Comparison of ENCODE assay signal across 19 cellular contexts in the genomic region with DNA sequence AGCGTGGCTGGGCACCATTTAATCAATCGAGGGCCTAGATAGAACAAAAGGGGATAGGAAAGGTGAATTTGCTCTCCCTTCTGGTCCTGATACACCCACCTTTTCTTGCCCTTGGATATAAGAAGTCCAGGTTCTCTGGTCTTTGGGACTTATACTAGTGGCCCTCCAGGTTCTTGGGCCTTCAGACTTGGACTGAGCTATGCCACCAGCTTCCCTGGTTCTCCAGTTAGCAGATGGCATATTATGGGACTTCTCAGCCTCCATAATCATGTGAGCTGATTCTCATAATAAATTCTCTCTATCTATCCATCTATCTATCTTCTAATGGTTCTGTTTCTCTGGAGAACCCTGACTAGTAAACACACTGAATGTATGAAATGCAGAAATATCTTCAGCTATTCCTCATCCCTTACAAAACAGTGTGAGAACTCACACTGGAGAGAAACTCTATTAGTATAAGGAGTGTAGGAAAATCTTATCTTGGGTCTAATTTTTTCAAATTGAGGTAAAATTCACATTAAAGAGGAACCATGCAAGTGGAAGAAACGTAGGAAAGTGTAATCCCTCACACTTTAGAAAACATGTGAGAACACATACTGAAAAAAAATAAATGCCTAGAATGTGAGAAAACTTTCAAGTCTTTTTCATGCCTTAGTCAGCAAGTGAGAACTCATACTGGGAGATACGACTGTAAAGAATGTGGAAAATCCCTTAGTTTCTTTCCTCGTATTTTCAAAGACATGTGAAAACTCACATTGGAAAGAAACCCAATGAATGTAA. TPM values are rescaled to one million over a fixed set of nuclear protein-coding genes. Genes with fewer than 3 reads are reported as not detected.
DNase-seq lines count a peak whose midpoint lies in the region; FAIRE-seq and TF ChIP-seq lines count a peak whose summit lies in the region.
"Had no signal": no experiment of that assay in that cellular context is flagged by ENCODE, and none has a peak within 500 bp of the region (broad histone marks: within the 10 kb centered on the region; RNA-seq: fewer than 3 reads in every experiment).

No MANE protein-coding gene starts in this region.

- no peak overlapping the region for H4K8ac ChIP-seq in H1 (ENCODE audit: extremely low read depth, insufficient read depth, low read length)

- no peak overlapping the region for H3K23ac ChIP-seq in H1 (ENCODE audit: insufficient read length)

- H2BK20ac ChIP-seq in H1 (ENCODE audit: low read length): no peak overlapping the region

- H2BK15ac ChIP-seq in H1 (ENCODE audit: low read length): no peak overlapping the region

- no peaks in the 10 kb centered on the region for H3K4me1 Mint-ChIP-seq in neural progenitor cell
- H3K4me1 Mint-ChIP-seq: activated naive CD4-positive, alpha-beta T cell treated with anti-CD3 and anti-CD28 coated beads, Interleukin-2, amount 50 U/mL, for 24 hours; central memory CD8-positive, alpha-beta T cell; naive B cell had no signal

- H2AK5ac ChIP-seq in H1 (ENCODE audit: low read depth, low read length): no peak overlapping the region

- peaks cover 8% of the 10 kb centered on the region for H3K36me3 Mint-ChIP-seq in neural progenitor cell

- TF ChIP-seq EP300 in H1 (IDR thresholded peaks at IDR 0.05; ENCODE audit: borderline replicate concordance in 1 of 2, low read depth in 2 of 2, low read length in 2 of 2): no peak

- no peak for TF ChIP-seq RAD21 in H1 (IDR thresholded peaks at IDR 0.05 in 1 of 2, conservative IDR thresholded peaks at IDR 0.05 in 1 of 2; ENCODE audit: low read depth in 2 of 2, low read length in 2 of 2)

- no peak overlapping the region for H2BK12ac ChIP-seq in H1 (ENCODE audit: low read depth, low read length)

- no peak overlapping the region for H3K4ac ChIP-seq in H1 (replicated peaks; ENCODE audit: insufficient read length, low read depth, low read length)

- no peak overlapping the region for H3K4me2 ChIP-seq in H1 (ENCODE audit: insufficient read depth in 1 of 2, low read depth in 2 of 2, low read length in 2 of 2)
- no peak overlapping the region for H3K4me2 ChIP-seq in neural progenitor cell

- peaks cover 3% of the 10 kb centered on the region for H3K27me3 Mint-ChIP-seq in neural progenitor cell (ENCODE audit: insufficient read depth, low read depth)
- H3K27me3 Mint-ChIP-seq: activated naive CD4-positive, alpha-beta T cell treated with anti-CD3 and anti-CD28 coated beads, Interleukin-2, amount 50 U/mL, for 24 hours; central memory CD8-positive, alpha-beta T cell; naive B cell; progenitor cell of endocrine pancreas had no signal

- no peak for FAIRE-seq in H1 (lab: Jason Lieb, UNC)

- H3K79me1 ChIP-seq in H1 (ENCODE audit: low read depth, low read length): no peaks in the 10 kb centered on the region

- H3K18ac ChIP-seq in H1 (ENCODE audit: extremely low read depth, low read length): no peak overlapping the region

- H3K27me3 ChIP-seq in H1 (replicated peaks in 1 of 4; ENCODE audit: control insufficient read depth in 3 of 4, extremely low read depth in 1 of 4, insufficient read depth in 3 of 4, low read length in 3 of 4) (no peaks in the 10 kb centered on the region), neural progenitor cell (no peaks in the 10 kb centered on the region)

- no peak overlapping the region for H3K27ac Mint-ChIP-seq in neural progenitor cell
- H3K27ac Mint-ChIP-seq: activated naive CD4-positive, alpha-beta T cell treated with anti-CD3 and anti-CD28 coated beads, Interleukin-2, amount 50 U/mL, for 24 hours; naive B cell; progenitor cell of endocrine pancreas had no signal

- H3K79me2 ChIP-seq in H1 (ENCODE audit: control insufficient read depth in 1 of 2, insufficient read depth in 2 of 2, low read length in 2 of 2) (no peaks in the 10 kb centered on the region), neural progenitor cell (ENCODE audit: low read depth) (no peaks in the 10 kb centered on the region)

- no peak overlapping the region for H3K56ac ChIP-seq in H1 (replicated peaks; ENCODE audit: insufficient read length, low read depth, low read length)

- DNase-seq in NCI-H1105 treated with DMSO at 0.1 percent for 48 hours (lab: John Stamatoyannopoulos, UW) (peak; percentile 0), NCI-H1105 (lab: John Stamatoyannopoulos, UW) (no peak), NAMALWA (ENCODE audit: low spot score) (peak; percentile 31), H1 (ENCODE audit: low read depth in 1 of 2, low spot score in 2 of 2) (no peak), neural progenitor cell (ENCODE audit: low spot score) (peak; percentile 11), substantia nigra (lab: John Stamatoyannopoulos, UW) (no peak), putamen (ENCODE audit: low spot score) (no peak), COR-L47 (lab: John Stamatoyannopoulos, UW) (no peak)
- DNase-seq: activated CD4-positive, alpha-beta T cell treated with anti-CD3 and anti-CD28 coated beads for 4 hours; hippocampal formation; naive B cell; NCI-H2029 treated with DMSO at 0.1 percent for 48 hours; NK-92 treated with Interleukin-12 subunit alpha and Interleukin-12 subunit beta, amount 100 ng/mL, for 24 hours; SHP77 treated with DMSO at 0.1 percent for 48 hours; T-helper 9 cell had no signal

- H3K4me1 ChIP-seq in H1 (replicated peaks in 1 of 4; ENCODE audit: control insufficient read depth in 3 of 4, insufficient read depth in 4 of 4, low read length in 3 of 4) (no peaks in the 10 kb centered on the region), neural progenitor cell (no peaks in the 10 kb centered on the region)

- H2BK120ac ChIP-seq in H1 (replicated peaks; ENCODE audit: low read depth, low read length): no peak overlapping the region

- H3K14ac ChIP-seq in H1 (ENCODE audit: insufficient read length): no peak overlapping the region

- H3K9me3 Mint-ChIP-seq in neural progenitor cell: peaks cover 80% of the 10 kb centered on the region

- H3K9me3 ChIP-seq in H1 (ENCODE audit: insufficient read depth in 2 of 2, low read depth in 1 of 2, low read length in 1 of 2) (peaks cover 64 to 74% of the 10 kb centered on the region in 2 experiments), neural progenitor cell (ENCODE audit: low read depth) (peaks cover 56% of the 10 kb centered on the region)

- POLR2A ChIA-PET in H1 (lab: Charles Lee; ENCODE audit: partially characterized antibody): no interaction called here

- H3K27ac ChIP-seq in H1 (ENCODE audit: low read depth, low read length) (no peak overlapping the region), neural progenitor cell (no peak overlapping the region), substantia nigra (ENCODE audit: low read depth, low read length, poor library complexity, severe bottlenecking) (no peak overlapping the region)

- H3K23me2 ChIP-seq in H1 (ENCODE audit: low read depth, low read length): no peaks in the 10 kb centered on the region

- H4K20me1 ChIP-seq in H1 (replicated peaks in 1 of 2; ENCODE audit: control insufficient read depth in 1 of 2, insufficient read depth in 2 of 2, low read length in 2 of 2): no peaks in the 10 kb centered on the region
- no peaks in the 10 kb centered on the region for H4K20me1 ChIP-seq in neural progenitor cell (ENCODE audit: low read depth)

- TF ChIP-seq POLR2A in H1 (IDR thresholded peaks at IDR 0.05; ENCODE audit: control extremely low read depth in 1 of 2, low read depth in 2 of 2, low read length in 2 of 2): no peak

- CTCF ChIA-PET in H1 (lab: Charles Lee; ENCODE audit: partially characterized antibody): interaction anchor here (0.7 to 2.5 kb wide), 5 partner anchors 15 to 152 kb away, joined by 3 to 8 read pairs (median 3); partner anchors contain the start of genes PCDHB15 and PCDHGA10

- H4K91ac ChIP-seq in H1 (replicated peaks; ENCODE audit: insufficient read length, low read length): no peak overlapping the region

- H3F3A ChIP-seq in neural progenitor cell (ENCODE audit: low read depth): no peaks in the 10 kb centered on the region

- no peak overlapping the region for H2BK5ac ChIP-seq in H1 (ENCODE audit: low read depth, low read length)

- H3K9ac ChIP-seq in H1 (replicated peaks in 1 of 4; ENCODE audit: extremely low read depth in 1 of 4, low read depth in 3 of 4, low read length in 3 of 4) (no peak overlapping the region), neural progenitor cell (no peak overlapping the region)

- no peaks in the 10 kb centered on the region; a peak in 2 of 8 replicates for H3K36me3 ChIP-seq in H1 (ENCODE audit: control insufficient read depth in 2 of 4, insufficient read depth in 4 of 4, low read length in 3 of 4)
- no peaks in the 10 kb centered on the region for H3K36me3 ChIP-seq in neural progenitor cell

- H2AFZ ChIP-seq in H1 (ENCODE audit: low read length) (no peak overlapping the region), neural progenitor cell (replicated peaks) (no peak overlapping the region)

- H4K5ac ChIP-seq in H1 (ENCODE audit: insufficient read length, low read depth, low read length): no peak overlapping the region

- WGBS in H1 (ENCODE audit: extremely low coverage in 1 of 2, insufficient coverage in 1 of 2, insufficient read length in 1 of 2, insufficient replicate concordance in 2 of 2, low coverage in 1 of 2, low lambda C conversion rate in 2 of 2, missing lambda C conversion rate in 1 of 2), 2 experiments: 68% methylated on average over 5 of the region's 5 CpGs; no CpG with 5 or more reads in 1 of the 2 experiments

- TF ChIP-seq CTCF in H1 (IDR thresholded peaks at IDR 0.05; ENCODE audit: control extremely low read depth in 1 of 3, insufficient read depth in 1 of 3, low read depth in 1 of 3, low read length in 3 of 3): no peak
- TF ChIP-seq CTCF in neural progenitor cell (IDR thresholded peaks at IDR 0.05): no peak

- H3K4me3 ChIP-seq in H1 (ENCODE audit: extremely low read depth in 1 of 4, insufficient read depth in 2 of 4, low read depth in 3 of 4, low read length in 4 of 4) (no peak overlapping the region), neural progenitor cell (no peak overlapping the region)

- no peak overlapping the region for H3K4me3 Mint-ChIP-seq in neural progenitor cell
- H3K4me3 Mint-ChIP-seq: activated naive CD4-positive, alpha-beta T cell treated with anti-CD3 and anti-CD28 coated beads, Interleukin-2, amount 50 U/mL, for 24 hours; central memory CD8-positive, alpha-beta T cell; naive B cell had no signal

RNA-seq across cellular contexts. Expression of gene PCDHB15, which starts 15.5 kb away (rescaled TPM):
- total RNA-seq in H1 (2021; fragmentation: NEBNext Ultra II Directional; extraction: Animal tissue kit (Norgen Biotek cat#: 25700)): 3.9 and 4.0 TPM in 2 replicates
- polyA plus RNA-seq in H1 (2011; rRNA removed): 2.8 and 4.9 TPM in 2 replicates
- polyA plus RNA-seq in H1 (2011; cell fraction: cytosol; rRNA removed): 4.9 TPM
- polyA plus RNA-seq in H1 (2011; cell fraction: nucleus; rRNA removed): 7.4 TPM
- 2.6 to 4.8 TPM (median 4.2 TPM) in 4 replicates for polyA plus RNA-seq in H1 (2012, experiment 1 of 2)
- 1.5 TPM for polyA plus RNA-seq in H1 (2012, experiment 2 of 2)
- 5.3 TPM for polyA plus RNA-seq in H1 (2013, experiment 1 of 2)
- 4.5 TPM for polyA plus RNA-seq in H1 (2013, experiment 2 of 2)
- polyA minus RNA-seq in H1 (2011; rRNA and poly(A)+ RNA removed): 3.1 and 4.1 TPM in 2 replicates
- polyA minus RNA-seq in H1 (2011; cell fraction: cytosol; rRNA and poly(A)+ RNA removed): 8.1 TPM
- 12.6 TPM for polyA minus RNA-seq in H1 (2011; cell fraction: nucleus; rRNA and poly(A)+ RNA removed)
- 7.8 and 9.4 TPM in 2 replicates for total RNA-seq in neural progenitor cell (ENCODE audit: low replicate concordance)

RNA-seq across cellular contexts. Expression of gene PCDHB14, which starts 37.5 kb away (rescaled TPM):
- total RNA-seq in H1 (2021; fragmentation: NEBNext Ultra II Directional; extraction: Animal tissue kit (Norgen Biotek cat#: 25700)): 2.7 and 2.9 TPM in 2 replicates
- 2.5 and 2.7 TPM in 2 replicates for polyA plus RNA-seq in H1 (2011; rRNA removed)
- polyA plus RNA-seq in H1 (2011; cell fraction: cytosol; rRNA removed): 2.3 TPM
- 5.0 TPM for polyA plus RNA-seq in H1 (2011; cell fraction: nucleus; rRNA removed)
- polyA plus RNA-seq in H1 (2012, experiment 1 of 2): 1.5 to 2.1 TPM (median 1.6 TPM) in 4 replicates
- polyA plus RNA-seq in H1 (2012, experiment 2 of 2): 0.45 TPM
- 3.7 TPM for polyA plus RNA-seq in H1 (2013, experiment 1 of 2)
- 3.6 TPM for polyA plus RNA-seq in H1 (2013, experiment 2 of 2)
- polyA minus RNA-seq in H1 (2011; rRNA and poly(A)+ RNA removed): 1.3 and 1.4 TPM in 2 replicates
- polyA minus RNA-seq in H1 (2011; cell fraction: cytosol; rRNA and poly(A)+ RNA removed): 1.7 TPM
- 5.8 TPM for polyA minus RNA-seq in H1 (2011; cell fraction: nucleus; rRNA and poly(A)+ RNA removed)
- 7.2 and 7.4 TPM in 2 replicates for total RNA-seq in neural progenitor cell (ENCODE audit: low replicate concordance)

RNA-seq across cellular contexts. Expression of gene SLC25A2, which starts 43.2 kb away (rescaled TPM):
- total RNA-seq in H1 (2021; fragmentation: NEBNext Ultra II Directional; extraction: Animal tissue kit (Norgen Biotek cat#: 25700)): not detected in 2 replicates
- polyA plus RNA-seq in H1 (2011; rRNA removed): 0.05 TPM in 1 of 2 replicates, not detected in the other
- not detected for polyA plus RNA-seq in H1 (2011; cell fraction: cytosol; rRNA removed)
- 0.30 TPM for polyA plus RNA-seq in H1 (2011; cell fraction: nucleus; rRNA removed)
- not detected in 4 replicates for polyA plus RNA-seq in H1 (2012, experiment 1 of 2)
- not detected for polyA plus RNA-seq in H1 (2012, experiment 2 of 2)
- polyA plus RNA-seq in H1 (2013, experiment 1 of 2): not detected
- polyA plus RNA-seq in H1 (2013, experiment 2 of 2): not detected
- polyA minus RNA-seq in H1 (2011; rRNA and poly(A)+ RNA removed): 0.28 TPM in 1 of 2 replicates, not detected in the other
- not detected for polyA minus RNA-seq in H1 (2011; cell fraction: cytosol; rRNA and poly(A)+ RNA removed)
- polyA minus RNA-seq in H1 (2011; cell fraction: nucleus; rRNA and poly(A)+ RNA removed): not detected
- total RNA-seq in neural progenitor cell (ENCODE audit: low replicate concordance): 0.22 and 0.96 TPM in 2 replicates
- total RNA-seq: epithelial cell of proximal tubule had no signal

RNA-seq across cellular contexts. Expression of gene PCDHB13, which starts 46.9 kb away (rescaled TPM):
- total RNA-seq in H1 (2021; fragmentation: NEBNext Ultra II Directional; extraction: Animal tissue kit (Norgen Biotek cat#: 25700)): 1.1 and 1.4 TPM in 2 replicates
- polyA plus RNA-seq in H1 (2011; rRNA removed): 1.1 and 1.5 TPM in 2 replicates
- 1.4 TPM for polyA plus RNA-seq in H1 (2011; cell fraction: cytosol; rRNA removed)
- polyA plus RNA-seq in H1 (2011; cell fraction: nucleus; rRNA removed): 2.8 TPM
- 0.78 to 1.1 TPM (median 0.99 TPM) in 4 replicates for polyA plus RNA-seq in H1 (2012, experiment 1 of 2)
- 0.13 TPM for polyA plus RNA-seq in H1 (2012, experiment 2 of 2)
- 1.9 TPM for polyA plus RNA-seq in H1 (2013, experiment 1 of 2)
- 1.6 TPM for polyA plus RNA-seq in H1 (2013, experiment 2 of 2)
- polyA minus RNA-seq in H1 (2011; rRNA and poly(A)+ RNA removed): 2.5 and 2.7 TPM in 2 replicates
- polyA minus RNA-seq in H1 (2011; cell fraction: cytosol; rRNA and poly(A)+ RNA removed): 1.3 TPM
- 8.3 TPM for polyA minus RNA-seq in H1 (2011; cell fraction: nucleus; rRNA and poly(A)+ RNA removed)
- total RNA-seq in neural progenitor cell (ENCODE audit: low replicate concordance): 2.4 and 3.0 TPM in 2 replicates

RNA-seq across cellular contexts. Expression of gene PCDHB12, which starts 52.1 kb away (rescaled TPM):
- 2.0 and 3.0 TPM in 2 replicates for total RNA-seq in H1 (2021; fragmentation: NEBNext Ultra II Directional; extraction: Animal tissue kit (Norgen Biotek cat#: 25700))
- 1.1 and 1.9 TPM in 2 replicates for polyA plus RNA-seq in H1 (2011; rRNA removed)
- 1.2 TPM for polyA plus RNA-seq in H1 (2011; cell fraction: cytosol; rRNA removed)
- polyA plus RNA-seq in H1 (2011; cell fraction: nucleus; rRNA removed): 2.7 TPM
- polyA plus RNA-seq in H1 (2012, experiment 1 of 2): 0.52 to 0.68 TPM (median 0.55 TPM) in 4 replicates
- polyA plus RNA-seq in H1 (2012, experiment 2 of 2): 0.13 TPM
- 1.3 TPM for polyA plus RNA-seq in H1 (2013, experiment 1 of 2)
- 0.96 TPM for polyA plus RNA-seq in H1 (2013, experiment 2 of 2)
- polyA minus RNA-seq in H1 (2011; rRNA and poly(A)+ RNA removed): 1.2 and 1.4 TPM in 2 replicates
- polyA minus RNA-seq in H1 (2011; cell fraction: cytosol; rRNA and poly(A)+ RNA removed): 1.9 TPM
- polyA minus RNA-seq in H1 (2011; cell fraction: nucleus; rRNA and poly(A)+ RNA removed): 7.4 TPM
- 3.0 and 3.8 TPM in 2 replicates for total RNA-seq in neural progenitor cell (ENCODE audit: low replicate concordance)
- total RNA-seq: epithelial cell of proximal tubule had no signal

Comparison
In these comparisons a context has a peak if more than half of its experiments do, and no peak if none do; other contexts are left out.
1. DNase-seq: peak in NCI-H1105 treated with DMSO at 0.1 percent for 48 hours (single experiment), NAMALWA (single experiment) and neural progenitor cell (single experiment); none in NCI-H1105 (single experiment), H1 (0 of 2), substantia nigra (0 of 49), putamen (single experiment) and COR-L47 (single experiment).